20 cellular contexts compared by ENCODE assay signal in genomic region chr12:120959111-120959878, GRCh38. TPM values are rescaled to one million over a fixed set of nuclear protein-coding genes. Genes with fewer than 3 reads are reported as not detected.
A peak's percentile ranks its signal among the peaks of the same experiment; 100 is the strongest.
DNase-seq lines count a peak whose midpoint lies in the region; ATAC-seq, FAIRE-seq and TF ChIP-seq lines count a peak whose summit lies in the region.
"Had no signal": no experiment of that assay in that cellular context is flagged by ENCODE, and none has a peak within 500 bp of the region (broad histone marks: within the 10 kb centered on the region; RNA-seq: fewer than 3 reads in every experiment).

No MANE protein-coding gene starts in this region.

- FAIRE-seq in small intestine (lab: Jason Lieb, UNC): no peak

- no peaks in the 10 kb centered on the region for H3K9me3 Mint-ChIP-seq in activated CD8-positive, alpha-beta memory T cell treated with anti-CD3 and anti-CD28 coated beads, Interleukin-2, amount 10 ng/mL, durations not matched to agents 7 days and 5 days (ENCODE audit: low read depth)
- H3K9me3 Mint-ChIP-seq in activated naive CD8-positive, alpha-beta T cell treated with anti-CD3 and anti-CD28 coated beads, Interleukin-2, amount 10 ng/mL, durations not matched to agents 7 days and 5 days: no peaks in the 10 kb centered on the region

- no peak for DNase-seq in activated CD8-positive, alpha-beta memory T cell treated with anti-CD3 and anti-CD28 coated beads, Interleukin-2, amount 10 ng/mL, durations not matched to agents 7 days and 5 days
- DNase-seq in activated CD8-positive, alpha-beta memory T cell treated with anti-CD3 and anti-CD28 coated beads for 24 hours: no peak
- no peak for DNase-seq in activated naive CD8-positive, alpha-beta T cell treated with anti-CD3 and anti-CD28 coated beads, Interleukin-2, amount 10 ng/mL, durations not matched to agents 7 days and 5 days
- DNase-seq in small intestine (peak; percentile 52), amniotic stem cell (lab: John Stamatoyannopoulos, UW) (no peak), HuH-7.5 (ENCODE audit: low spot score) (no peak), NCI-H2227 treated with DMSO at 0.1 percent for 48 hours (lab: John Stamatoyannopoulos, UW) (no peak)
- DNase-seq: brain microvascular endothelial cell, COR-L47, naive B cell, NCI-H1105, NCI-H748 treated with DMSO at 0.1 percent for 48 hours, psoas muscle had no signal

- H3K4me3 Mint-ChIP-seq in activated CD8-positive, alpha-beta memory T cell treated with anti-CD3 and anti-CD28 coated beads, Interleukin-2, amount 10 ng/mL, durations not matched to agents 7 days and 5 days: peak overlapping the region; percentile 11
- peak overlapping the region; percentile 56 for H3K4me3 Mint-ChIP-seq in activated naive CD8-positive, alpha-beta T cell treated with anti-CD3 and anti-CD28 coated beads, Interleukin-2, amount 10 ng/mL, durations not matched to agents 7 days and 5 days
- H3K4me3 Mint-ChIP-seq: naive B cell had no signal

- peak overlapping the region; percentile 75 for H3K27ac Mint-ChIP-seq in activated CD8-positive, alpha-beta memory T cell treated with anti-CD3 and anti-CD28 coated beads, Interleukin-2, amount 10 ng/mL, durations not matched to agents 7 days and 5 days
- H3K27ac Mint-ChIP-seq in activated naive CD8-positive, alpha-beta T cell treated with anti-CD3 and anti-CD28 coated beads, Interleukin-2, amount 10 ng/mL, durations not matched to agents 7 days and 5 days: peak overlapping the region; percentile 54

- H3K27me3 ChIP-seq in Loucy (ENCODE audit: insufficient read depth, low read length, poor library complexity, severe bottlenecking): no peaks in the 10 kb centered on the region
- no peaks in the 10 kb centered on the region for H3K27me3 ChIP-seq in small intestine (ENCODE audit: control insufficient read depth in 2 of 2, insufficient read depth in 2 of 2, low read length in 2 of 2)
- H3K27me3 ChIP-seq: brain microvascular endothelial cell, vagina had no signal

- H3K4me1 ChIP-seq in Loucy (ENCODE audit: insufficient read depth, low read length, poor library complexity, severe bottlenecking): peaks cover 58% of the 10 kb centered on the region
- H3K4me1 ChIP-seq in small intestine (ENCODE audit: control insufficient read depth in 2 of 2, insufficient read depth in 1 of 2, low read depth in 1 of 2, low read length in 1 of 2): peaks cover 0 to 3% of the 10 kb centered on the region in 2 donors
- H3K4me1 ChIP-seq: psoas muscle had no signal

- POLR2A ChIA-PET in activated naive CD8-positive, alpha-beta T cell treated with anti-CD3 and anti-CD28 coated beads, Interleukin-2, amount 10 ng/mL, durations not matched to agents 7 days and 5 days (lab: Charles Lee): interaction anchor here (0.6 to 1.2 kb wide), 4 partner anchors 12 to 842 kb away, joined by 3 to 4 read pairs (median 4); partner anchors contain the start of gene RNU4-2

- H4K20me1 ChIP-seq in Loucy (ENCODE audit: insufficient read depth, low read length, poor library complexity, severe bottlenecking): no peaks in the 10 kb centered on the region

- H3K27ac ChIP-seq in small intestine (ENCODE audit: low read depth in 1 of 2, low read length in 1 of 2): peak overlapping the region; percentile 79 to 89
- H3K27ac ChIP-seq: brain microvascular endothelial cell, psoas muscle, vagina had no signal

- H3K27me3 Mint-ChIP-seq in activated CD8-positive, alpha-beta memory T cell treated with anti-CD3 and anti-CD28 coated beads, Interleukin-2, amount 10 ng/mL, durations not matched to agents 7 days and 5 days: peaks cover 3% of the 10 kb centered on the region
- peaks cover 12% of the 10 kb centered on the region for H3K27me3 Mint-ChIP-seq in activated naive CD8-positive, alpha-beta T cell treated with anti-CD3 and anti-CD28 coated beads, Interleukin-2, amount 10 ng/mL, durations not matched to agents 7 days and 5 days

- H3K9me2 ChIP-seq in Loucy (replicated peaks; ENCODE audit: low read depth, low read length): no peaks in the 10 kb centered on the region

- no peaks in the 10 kb centered on the region for H3K9me3 ChIP-seq in Loucy (ENCODE audit: insufficient read depth, low read depth, low read length)
- H3K9me3 ChIP-seq in small intestine (ENCODE audit: control insufficient read depth, low read depth): no peaks in the 10 kb centered on the region
- H3K9me3 ChIP-seq: psoas muscle, vagina had no signal

- peak; percentile 12 for ATAC-seq in activated CD8-positive, alpha-beta memory T cell treated with anti-CD3 and anti-CD28 coated beads, Interleukin-2, amount 10 ng/mL, durations not matched to agents 7 days and 5 days
- no peak for ATAC-seq in activated naive CD8-positive, alpha-beta T cell treated with anti-CD3 and anti-CD28 coated beads, Interleukin-2, amount 10 ng/mL, durations not matched to agents 7 days and 5 days (ENCODE audit: low read depth)
- ATAC-seq: psoas muscle had no signal

- H3K4me2 ChIP-seq in Loucy (ENCODE audit: low read depth, low read length, poor library complexity, severe bottlenecking): peak overlapping the region; percentile 82

- CTCF ChIA-PET in activated CD8-positive, alpha-beta memory T cell treated with anti-CD3 and anti-CD28 coated beads, Interleukin-2, amount 10 ng/mL, durations not matched to agents 7 days and 5 days (lab: Charles Lee): interaction anchor here (0.7 to 2.5 kb wide), 6 partner anchors 12 to 377 kb away, joined by 3 to 21 read pairs (median 4); no protein-coding TSS in a partner anchor

- H3K36me3 ChIP-seq in Loucy (ENCODE audit: insufficient read depth, low read length) (no peaks in the 10 kb centered on the region), small intestine (ENCODE audit: control insufficient read depth in 2 of 2, insufficient read depth in 2 of 2, low read length in 2 of 2) (no peaks in the 10 kb centered on the region)
- H3K36me3 ChIP-seq: brain microvascular endothelial cell, vagina had no signal

- no peak for TF ChIP-seq CTCF in Loucy (conservative IDR thresholded peaks at IDR 0.05; ENCODE audit: low read length)

- H3K4me1 Mint-ChIP-seq in activated CD8-positive, alpha-beta memory T cell treated with anti-CD3 and anti-CD28 coated beads, Interleukin-2, amount 10 ng/mL, durations not matched to agents 7 days and 5 days: peaks cover 34% of the 10 kb centered on the region
- H3K4me1 Mint-ChIP-seq in activated naive CD8-positive, alpha-beta T cell treated with anti-CD3 and anti-CD28 coated beads, Interleukin-2, amount 10 ng/mL, durations not matched to agents 7 days and 5 days: peaks cover 17% of the 10 kb centered on the region
- H3K4me1 Mint-ChIP-seq: immature natural killer cell had no signal

- 20 to 57% (median 40%) methylated on average over 13 of the region's 13 CpGs for WGBS in small intestine, 3 donors

- peak overlapping the region; percentile 70 for H3K9ac ChIP-seq in Loucy (ENCODE audit: low read depth, low read length, poor library complexity, severe bottlenecking)

- no peaks in the 10 kb centered on the region for H3K79me2 ChIP-seq in Loucy (ENCODE audit: insufficient read depth, low read length)

- peaks cover 5% of the 10 kb centered on the region; the same call in 1 of the 2 replicates for H3F3A ChIP-seq in Loucy (ENCODE audit: low read depth)

- no peak overlapping the region for H2AFZ ChIP-seq in Loucy (ENCODE audit: low read length)

- H3K4me3 ChIP-seq in Loucy (ENCODE audit: low read length, poor library complexity, severe bottlenecking): peak overlapping the region; percentile 60
- no peak overlapping the region for H3K4me3 ChIP-seq in small intestine (ENCODE audit: low read depth in 1 of 2, low read length in 2 of 2)
- H3K4me3 ChIP-seq: lung, psoas muscle, vagina had no signal

- no peaks in the 10 kb centered on the region for H3K36me3 Mint-ChIP-seq in activated CD8-positive, alpha-beta memory T cell treated with anti-CD3 and anti-CD28 coated beads, Interleukin-2, amount 10 ng/mL, durations not matched to agents 7 days and 5 days
- H3K36me3 Mint-ChIP-seq in activated naive CD8-positive, alpha-beta T cell treated with anti-CD3 and anti-CD28 coated beads, Interleukin-2, amount 10 ng/mL, durations not matched to agents 7 days and 5 days: no peaks in the 10 kb centered on the region
- H3K36me3 Mint-ChIP-seq: immature natural killer cell, naive B cell had no signal

RNA-seq across cellular contexts. Expression of gene HNF1A, which starts 19.0 kb away (rescaled TPM):
- total RNA-seq in activated CD8-positive, alpha-beta memory T cell treated with anti-CD3 and anti-CD28 coated beads, Interleukin-2, amount 10 ng/mL, durations not matched to agents 7 days and 5 days: not detected
- total RNA-seq in activated naive CD8-positive, alpha-beta T cell treated with anti-CD3 and anti-CD28 coated beads, Interleukin-2, amount 10 ng/mL, durations not matched to agents 7 days and 5 days: not detected
- polyA plus RNA-seq in small intestine: 10 to 100 TPM; 23.0 to 42.3 (median 32.2) TPM
- total RNA-seq: dermis microvascular lymphatic vessel endothelial cell; psoas muscle; T-helper 2 cell treated with Interferon-gamma antibody and Interleukin-4, amounts not matched to agents 100 ng/mL and 5 ng/mL, for 36 hours; vagina had no signal
- polyA plus RNA-seq: AG04450, immature natural killer cell had no signal

RNA-seq across cellular contexts. Expression of gene SPPL3, which starts 55.1 kb away (rescaled TPM):
- 10 to 100 TPM; 21.3 to 24.2 TPM for total RNA-seq in activated CD8-positive, alpha-beta memory T cell treated with anti-CD3 and anti-CD28 coated beads, Interleukin-2, amount 10 ng/mL, durations not matched to agents 7 days and 5 days
- 10 to 100 TPM; 28.0 to 31.1 TPM for total RNA-seq in activated naive CD8-positive, alpha-beta T cell treated with anti-CD3 and anti-CD28 coated beads, Interleukin-2, amount 10 ng/mL, durations not matched to agents 7 days and 5 days
- 10 to 100 TPM in 1 of 3 donors, 1 to 10 TPM in 2; 8.4 to 18.4 (median 8.9) TPM for polyA plus RNA-seq in small intestine

RNA-seq across cellular contexts. Expression of gene C12orf43, which starts 57.0 kb away (rescaled TPM):
- 10 to 100 TPM; 16.4 to 24.6 TPM for total RNA-seq in activated CD8-positive, alpha-beta memory T cell treated with anti-CD3 and anti-CD28 coated beads, Interleukin-2, amount 10 ng/mL, durations not matched to agents 7 days and 5 days
- 10 to 100 TPM; 15.7 to 16.1 TPM for total RNA-seq in activated naive CD8-positive, alpha-beta T cell treated with anti-CD3 and anti-CD28 coated beads, Interleukin-2, amount 10 ng/mL, durations not matched to agents 7 days and 5 days
- polyA plus RNA-seq in small intestine: 10 to 100 TPM in 1 of 3 donors, 1 to 10 TPM in 2; 4.5 to 11.4 (median 5.1) TPM
